Comparison of ENCODE assay signal across 11 cellular contexts in genomic region chr10:120456143-120456625, GRCh38. TPM values are rescaled to one million over a fixed set of nuclear protein-coding genes. Genes with fewer than 3 reads are reported as not detected.
A peak's percentile ranks its signal among the peaks of the same experiment; 100 is the strongest.
DNase-seq lines count a peak whose midpoint lies in the region; ATAC-seq, FAIRE-seq and TF ChIP-seq lines count a peak whose summit lies in the region.
"Had no signal": no experiment of that assay in that cellular context is flagged by ENCODE, and none has a peak within 500 bp of the region (broad histone marks: within the 10 kb centered on the region; RNA-seq: fewer than 3 reads in every experiment).

No MANE protein-coding gene starts in this region.

- no peaks in the 10 kb centered on the region for H3K36me3 Mint-ChIP-seq in natural killer cell

- H3K9me3 Mint-ChIP-seq in natural killer cell: no peaks in the 10 kb centered on the region

- H3K36me3 ChIP-seq in A673 (ENCODE audit: insufficient read depth, low read length, poor library complexity, severe bottlenecking): no peaks in the 10 kb centered on the region
- H3K36me3 ChIP-seq in HUES48 (ENCODE audit: control insufficient read depth, insufficient read depth, low read length): no peaks in the 10 kb centered on the region
- H3K36me3 ChIP-seq in kidney (ENCODE audit: control insufficient read depth in 1 of 2, insufficient read depth in 2 of 2, low read length in 2 of 2): no peaks in the 10 kb centered on the region
- H3K36me3 ChIP-seq: adrenal gland had no signal

- POLR2A ChIA-PET in A673 (lab: Charles Lee; ENCODE audit: low non-redundant PET): no interaction called here

- peak overlapping the region; percentile 84 for H3K4me3 Mint-ChIP-seq in natural killer cell

- peaks cover 56% of the 10 kb centered on the region for H3K27me3 ChIP-seq in A673 (replicated peaks; ENCODE audit: insufficient read depth, low read depth, low read length, poor library complexity)
- H3K27me3 ChIP-seq in HUES48 (ENCODE audit: control insufficient read depth, insufficient read depth, low read length): peaks cover 59% of the 10 kb centered on the region

- H3K27ac ChIP-seq in A673 (ENCODE audit: low read depth, low read length, poor library complexity, severe bottlenecking) (no peak overlapping the region), HUES48 (ENCODE audit: low read depth, low read length) (no peak overlapping the region), coronary artery (no peak overlapping the region), kidney (ENCODE audit: low read depth in 2 of 2, low read length in 2 of 2) (peak overlapping the region in 1 of 2 donors; percentile 34)
- H3K27ac ChIP-seq: adrenal gland had no signal

- H3K4me3 ChIP-seq in A673 (ENCODE audit: low read depth, low read length, poor library complexity, severe bottlenecking) (peak overlapping the region; percentile 31), HUES48 (ENCODE audit: low read depth, low read length) (peak overlapping the region; percentile 66), coronary artery (peak overlapping the region; percentile 68), kidney (ENCODE audit: low read length in 2 of 2) (peak overlapping the region in 1 of 2 donors; percentile 52)

- CTCF ChIA-PET in A673 (lab: Charles Lee): no interaction called here

- TF ChIP-seq CTCF in A673 (conservative IDR thresholded peaks at IDR 0.05; ENCODE audit: low read depth, low read length) (no peak), coronary artery (IDR thresholded peaks at IDR 0.05) (no peak), natural killer cell (IDR thresholded peaks at IDR 0.05) (no peak), kidney (IDR thresholded peaks at IDR 0.05; ENCODE audit: borderline replicate concordance, extremely low read depth, insufficient read depth) (no peak)

- H3K9me3 ChIP-seq in A673 (ENCODE audit: low read depth, low read length, poor library complexity, severe bottlenecking) (no peaks in the 10 kb centered on the region), HUES48 (ENCODE audit: control insufficient read depth, insufficient read depth, low read length) (no peaks in the 10 kb centered on the region), kidney (ENCODE audit: control insufficient read depth in 1 of 2, low read length in 2 of 2) (no peaks in the 10 kb centered on the region)
- H3K9me3 ChIP-seq: adrenal gland had no signal

- BruUV-seq in A673 (replicated peaks; lab: Mats Ljungman, UMichigan): no TSS peak

- intact Hi-C loops in A673 (cut with micrococcal nuclease; ENCODE audit: unreplicated experiment): no loop called here
- intact Hi-C loops in natural killer cell (cut with micrococcal nuclease): no loop called here
- intact Hi-C loops in kidney (cut with DNase I): no loop called here

- ATAC-seq in natural killer cell: no peak
- ATAC-seq in HG03095 (IDR thresholded peaks at IDR 0.05; ENCODE audit: unreplicated experiment): no peak
- no peak for ATAC-seq in HG02884 (IDR thresholded peaks at IDR 0.05; ENCODE audit: unreplicated experiment)

- no peak for DNase-seq in A673 (ENCODE audit: low spot score)
- no peak for DNase-seq in coronary artery (ENCODE audit: low spot score)
- DNase-seq in natural killer cell: no peak
- no peak for DNase-seq in medulla oblongata (ENCODE audit: extremely low spot score)
- no peak for DNase-seq in kidney
- DNase-seq: DMS153 had no signal

- H3K27me3 Mint-ChIP-seq in natural killer cell (ENCODE audit: low read depth in 2 of 2): peaks cover 37 to 76% of the 10 kb centered on the region in 2 donors

- peaks cover 4% of the 10 kb centered on the region for H3K4me1 ChIP-seq in A673 (ENCODE audit: insufficient read depth, low read length, poor library complexity, severe bottlenecking)
- peaks cover 5% of the 10 kb centered on the region for H3K4me1 ChIP-seq in HUES48 (ENCODE audit: control insufficient read depth, insufficient read depth, low read length)
- peaks cover 0 to 2% of the 10 kb centered on the region in 2 donors for H3K4me1 ChIP-seq in kidney (ENCODE audit: control insufficient read depth in 1 of 2, insufficient read depth in 1 of 2, low read depth in 1 of 2, low read length in 2 of 2)

- H3K9ac ChIP-seq in HUES48 (ENCODE audit: low read depth, low read length): no peak overlapping the region
- H3K9ac ChIP-seq in kidney (ENCODE audit: low read length in 2 of 2): no peak overlapping the region

- no peak overlapping the region for H3K27ac Mint-ChIP-seq in natural killer cell

- FAIRE-seq in kidney (lab: Jason Lieb, UNC): no peak

- peaks cover 0 to 5% of the 10 kb centered on the region in 2 donors for H3K4me1 Mint-ChIP-seq in natural killer cell

RNA-seq across cellular contexts. Expression of gene PLPP4, which starts 0.8 kb away (rescaled TPM):
- total RNA-seq in A673 (2021) (not detected in 2 replicates), natural killer cell (not detected), kidney (6.4 TPM)
- polyA plus RNA-seq in kidney (ENCODE audit: insufficient read depth, low read depth, low replicate concordance): 11.2 TPM
- total RNA-seq: adrenal gland; T-helper 1 cell treated with Interleukin-12 subunit alpha and Interleukin-12 subunit beta and Interleukin-4 antibody, amounts not matched to agents 30 ng/mL and 1 ng/mL, for 36 hours had no signal
